In the genomic region with DNA sequence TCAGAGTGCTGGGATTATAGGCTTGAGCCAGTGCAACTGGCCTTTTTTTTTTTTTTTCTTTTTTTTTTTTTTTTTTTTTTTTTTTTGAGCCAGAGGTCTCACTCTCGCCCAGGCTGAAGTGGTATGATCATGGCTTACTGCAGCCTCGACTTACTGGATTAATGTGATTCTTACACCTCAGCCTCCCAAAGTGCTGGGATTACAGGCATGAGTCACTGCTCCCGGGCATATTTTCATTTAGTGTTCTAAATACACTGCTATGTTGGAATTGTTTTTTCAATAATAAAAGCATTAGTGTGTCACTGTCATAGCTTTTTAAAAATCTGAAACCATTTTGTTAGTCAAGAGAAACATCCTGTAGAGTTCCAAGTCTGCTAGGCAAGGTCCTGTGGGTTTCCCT, we compare ENCODE assay signal across 26 cellular contexts. TPM values are rescaled to one million over a fixed set of nuclear protein-coding genes. Genes with fewer than 3 reads are reported as not detected.
A peak's percentile ranks its signal among the peaks of the same experiment; 100 is the strongest.
DNase-seq lines count a peak whose midpoint lies in the region; ATAC-seq, FAIRE-seq and TF ChIP-seq lines count a peak whose summit lies in the region.
"Had no signal": no experiment of that assay in that cellular context is flagged by ENCODE, and none has a peak within 500 bp of the region (broad histone marks: within the 10 kb centered on the region; RNA-seq: fewer than 3 reads in every experiment).

No MANE protein-coding gene starts in this region.

- H3K36me3 Mint-ChIP-seq in astrocyte (ENCODE audit: low read depth, unreplicated experiment) = peaks cover 8% of the 10 kb centered on the region
- H3K36me3 Mint-ChIP-seq in activated CD4-positive, alpha-beta memory T cell treated with anti-CD3 and anti-CD28 coated beads for 36 hours = peaks cover 46% of the 10 kb centered on the region
- peaks cover 74% of the 10 kb centered on the region for H3K36me3 Mint-ChIP-seq in activated CD4-positive, alpha-beta T cell treated with anti-CD3 and anti-CD28 coated beads, Interleukin-2, amount 10 ng/mL, durations not matched to agents 24 days and 14 days (ENCODE audit: low read depth)

- H3K9me3 ChIP-seq in astrocyte (ENCODE audit: insufficient read depth, low read depth, low read length) = no peaks in the 10 kb centered on the region
- H3K9me3 ChIP-seq: heart left ventricle, vagina had no signal

- H4K20me1 ChIP-seq in astrocyte (ENCODE audit: insufficient read depth, low read length) = peaks cover 6% of the 10 kb centered on the region

- peaks cover 27% of the 10 kb centered on the region for H3K36me3 ChIP-seq in astrocyte (ENCODE audit: insufficient read depth, low read length)
- H3K36me3 ChIP-seq: neural progenitor cell had no signal

- no peak for ATAC-seq in HG02678 (IDR thresholded peaks at IDR 0.05; ENCODE audit: unreplicated experiment)
- ATAC-seq: activated naive CD8-positive, alpha-beta T cell treated with anti-CD3 and anti-CD28 coated beads, Interleukin-2, amount 50 U/mL, for 24 hours; heart left ventricle had no signal

- no peaks in the 10 kb centered on the region for H3K9me3 Mint-ChIP-seq in astrocyte (ENCODE audit: unreplicated experiment)
- no peaks in the 10 kb centered on the region for H3K9me3 Mint-ChIP-seq in activated CD4-positive, alpha-beta memory T cell treated with anti-CD3 and anti-CD28 coated beads for 36 hours
- no peaks in the 10 kb centered on the region for H3K9me3 Mint-ChIP-seq in activated CD4-positive, alpha-beta T cell treated with anti-CD3 and anti-CD28 coated beads, Interleukin-2, amount 10 ng/mL, durations not matched to agents 24 days and 14 days
- H3K9me3 Mint-ChIP-seq: activated B cell treated with CpG ODN at 0.5 μM for 24 hours; activated naive CD8-positive, alpha-beta T cell treated with anti-CD3 and anti-CD28 coated beads, Interleukin-2, amount 50 U/mL, for 24 hours; H9; neural progenitor cell had no signal

- no peaks in the 10 kb centered on the region for H3K27me3 ChIP-seq in astrocyte (ENCODE audit: insufficient read depth, low read length)
- H3K27me3 ChIP-seq: cardiac muscle cell, dorsolateral prefrontal cortex, heart left ventricle, neural progenitor cell, vagina had no signal

- H3K27me3 Mint-ChIP-seq in astrocyte (ENCODE audit: low read depth, unreplicated experiment) = no peaks in the 10 kb centered on the region
- H3K27me3 Mint-ChIP-seq in activated CD4-positive, alpha-beta memory T cell treated with anti-CD3 and anti-CD28 coated beads for 36 hours = no peaks in the 10 kb centered on the region
- H3K27me3 Mint-ChIP-seq in activated CD4-positive, alpha-beta T cell treated with anti-CD3 and anti-CD28 coated beads, Interleukin-2, amount 10 ng/mL, durations not matched to agents 24 days and 14 days = no peaks in the 10 kb centered on the region
- H3K27me3 Mint-ChIP-seq: activated B cell treated with CpG ODN at 0.5 μM for 24 hours; activated naive CD8-positive, alpha-beta T cell treated with anti-CD3 and anti-CD28 coated beads, Interleukin-2, amount 50 U/mL, for 24 hours; progenitor cell of endocrine pancreas had no signal

- DNase-seq in A172 (ENCODE audit: low spot score) (peak; percentile 14), HCEC 1CT (peak; percentile 48), astrocyte (ENCODE audit: low read depth) (peak; percentile 31), fibroblast of villous mesenchyme (ENCODE audit: low read depth) (peak; percentile 32), D341Med (ENCODE audit: low spot score) (no peak)
- DNase-seq in activated CD4-positive, alpha-beta memory T cell treated with anti-CD3 and anti-CD28 coated beads for 36 hours = no peak
- DNase-seq in activated CD4-positive, alpha-beta T cell treated with anti-CD3 and anti-CD28 coated beads, Interleukin-2, amount 10 ng/mL, durations not matched to agents 24 days and 14 days = no peak
- DNase-seq: activated B cell treated with CpG ODN at 0.5 μM for 24 hours; activated CD4-positive, alpha-beta T cell treated with anti-CD3 and anti-CD28 coated beads, Interleukin-2, amount 50 U/mL, for 48 hours; activated effector memory CD4-positive, alpha-beta T cell treated with anti-CD3 and anti-CD28 coated beads, Interleukin-2, amount 50 U/mL, for 16 hours; activated naive CD8-positive, alpha-beta T cell treated with anti-CD3 and anti-CD28 coated beads, Interleukin-2, amount 50 U/mL, for 24 hours; Calu3; dorsolateral prefrontal cortex; H9; heart left ventricle; NCI-H1105 treated with DMSO at 0.1 percent for 48 hours; NCI-H2081 treated with DMSO at 0.1 percent for 48 hours; NCI-H774; substantia nigra; T-helper 9 cell had no signal

- no peak for TF ChIP-seq CTCF in astrocyte (IDR thresholded peaks at IDR 0.05; ENCODE audit: insufficient read depth, low read depth, low read length)
- no peak for TF ChIP-seq CTCF in fibroblast of villous mesenchyme (IDR thresholded peaks at IDR 0.05; ENCODE audit: insufficient read depth, low read depth, low read length)

- peak overlapping the region; percentile 31 for H3K4me2 ChIP-seq in astrocyte (ENCODE audit: low read length)
- H3K4me2 ChIP-seq: neural progenitor cell had no signal

- H3K9ac ChIP-seq in astrocyte (ENCODE audit: low read length) = no peak overlapping the region
- H3K9ac ChIP-seq: neural progenitor cell had no signal

- POLR2A ChIA-PET in activated CD4-positive, alpha-beta memory T cell treated with anti-CD3 and anti-CD28 coated beads for 36 hours (lab: Charles Lee) = no interaction called here

- H3K27ac ChIP-seq in astrocyte (ENCODE audit: low read depth, low read length) = peak overlapping the region; percentile 31
- H3K27ac ChIP-seq: C4-2B, cardiac muscle cell, heart left ventricle, neural progenitor cell, vagina had no signal

- no peak overlapping the region for H3K4me3 ChIP-seq in astrocyte (ENCODE audit: insufficient read depth, low read depth, low read length)
- H3K4me3 ChIP-seq in fibroblast of villous mesenchyme (ENCODE audit: low read depth, low read length) = no peak overlapping the region
- H3K4me3 ChIP-seq: cardiac muscle cell, dorsolateral prefrontal cortex, heart left ventricle, neural progenitor cell, vagina had no signal

- no peaks in the 10 kb centered on the region for H3K4me1 Mint-ChIP-seq in astrocyte (ENCODE audit: low read depth, unreplicated experiment)
- no peaks in the 10 kb centered on the region for H3K4me1 Mint-ChIP-seq in activated CD4-positive, alpha-beta memory T cell treated with anti-CD3 and anti-CD28 coated beads for 36 hours (ENCODE audit: low read depth)
- no peaks in the 10 kb centered on the region for H3K4me1 Mint-ChIP-seq in activated CD4-positive, alpha-beta T cell treated with anti-CD3 and anti-CD28 coated beads, Interleukin-2, amount 10 ng/mL, durations not matched to agents 24 days and 14 days
- H3K4me1 Mint-ChIP-seq: activated B cell treated with CpG ODN at 0.5 μM for 24 hours; activated naive CD8-positive, alpha-beta T cell treated with anti-CD3 and anti-CD28 coated beads, Interleukin-2, amount 50 U/mL, for 24 hours; H9; neural progenitor cell had no signal

- H3K4me1 ChIP-seq in astrocyte (ENCODE audit: insufficient read depth, low read length) = no peaks in the 10 kb centered on the region
- H3K4me1 ChIP-seq: heart left ventricle, neural progenitor cell, vagina had no signal

- CTCF ChIA-PET in activated CD4-positive, alpha-beta memory T cell treated with anti-CD3 and anti-CD28 coated beads for 36 hours (lab: Charles Lee) = interaction anchor here (0.6 kb wide), 1 partner anchor 49 kb away, joined by 3 read pairs; no protein-coding TSS in a partner anchor

- no peaks in the 10 kb centered on the region for H3K79me2 ChIP-seq in astrocyte (ENCODE audit: insufficient read depth, low read length)

- no peak overlapping the region for H3K4me3 Mint-ChIP-seq in astrocyte (ENCODE audit: unreplicated experiment)
- H3K4me3 Mint-ChIP-seq in activated CD4-positive, alpha-beta memory T cell treated with anti-CD3 and anti-CD28 coated beads for 36 hours = no peak overlapping the region
- H3K4me3 Mint-ChIP-seq in activated CD4-positive, alpha-beta T cell treated with anti-CD3 and anti-CD28 coated beads, Interleukin-2, amount 10 ng/mL, durations not matched to agents 24 days and 14 days = no peak overlapping the region
- H3K4me3 Mint-ChIP-seq: activated B cell treated with CpG ODN at 0.5 μM for 24 hours; activated naive CD8-positive, alpha-beta T cell treated with anti-CD3 and anti-CD28 coated beads, Interleukin-2, amount 50 U/mL, for 24 hours; H9; neural progenitor cell had no signal

- FAIRE-seq in astrocyte (lab: Jason Lieb, UNC) = no peak

- no peak overlapping the region for H2AFZ ChIP-seq in astrocyte (ENCODE audit: low read depth, low read length)
- H2AFZ ChIP-seq: neural progenitor cell had no signal

- H3K27ac Mint-ChIP-seq in astrocyte (ENCODE audit: unreplicated experiment) = no peak overlapping the region
- no peak overlapping the region for H3K27ac Mint-ChIP-seq in activated CD4-positive, alpha-beta memory T cell treated with anti-CD3 and anti-CD28 coated beads for 36 hours
- no peak overlapping the region for H3K27ac Mint-ChIP-seq in activated CD4-positive, alpha-beta T cell treated with anti-CD3 and anti-CD28 coated beads, Interleukin-2, amount 10 ng/mL, durations not matched to agents 24 days and 14 days
- H3K27ac Mint-ChIP-seq: activated B cell treated with CpG ODN at 0.5 μM for 24 hours; activated naive CD8-positive, alpha-beta T cell treated with anti-CD3 and anti-CD28 coated beads, Interleukin-2, amount 50 U/mL, for 24 hours; neural progenitor cell; progenitor cell of endocrine pancreas had no signal

- intact Hi-C loops in activated CD4-positive, alpha-beta memory T cell treated with anti-CD3 and anti-CD28 coated beads for 36 hours (cut with micrococcal nuclease) = no loop called here
- intact Hi-C loops in activated CD4-positive, alpha-beta T cell treated with anti-CD3 and anti-CD28 coated beads, Interleukin-2, amount 10 ng/mL, durations not matched to agents 24 days and 14 days (cut with micrococcal nuclease) = no loop called here

RNA-seq across cellular contexts. Expression of gene NDE1, which starts 40.3 kb away (rescaled TPM):
- total RNA-seq in A172 (2014; rRNA removed; shearing (Covaris generic)) = 47.5 and 55.9 TPM in 2 replicates
- total RNA-seq in astrocyte = 27.6 and 31.4 TPM in 2 replicates
- total RNA-seq in fibroblast of villous mesenchyme = 38.3 and 43.2 TPM in 2 replicates
- 100 to 1,000 TPM; 117 to 119 TPM for total RNA-seq in activated CD4-positive, alpha-beta memory T cell treated with anti-CD3 and anti-CD28 coated beads for 36 hours
- 85.4 and 85.8 TPM in 2 replicates for total RNA-seq in activated CD4-positive, alpha-beta T cell treated with anti-CD3 and anti-CD28 coated beads, Interleukin-2, amount 10 ng/mL, durations not matched to agents 24 days and 14 days

RNA-seq across cellular contexts. Expression of gene MARF1, which starts 47.3 kb away (rescaled TPM):
- 6.4 and 8.9 TPM in 2 replicates for total RNA-seq in A172 (2014; rRNA removed; shearing (Covaris generic))
- total RNA-seq in astrocyte = 46.0 and 47.4 TPM in 2 replicates
- total RNA-seq in fibroblast of villous mesenchyme = 14.5 and 14.7 TPM in 2 replicates
- 10 to 100 TPM; 61.9 to 62.6 TPM for total RNA-seq in activated CD4-positive, alpha-beta memory T cell treated with anti-CD3 and anti-CD28 coated beads for 36 hours
- total RNA-seq in activated CD4-positive, alpha-beta T cell treated with anti-CD3 and anti-CD28 coated beads, Interleukin-2, amount 10 ng/mL, durations not matched to agents 24 days and 14 days = 55.6 and 56.2 TPM in 2 replicates

Comparison
In these comparisons a context has a peak if more than half of its experiments do, and no peak if none do; other contexts are left out.
1. DNase-seq: peak in A172 (single experiment), HCEC 1CT (single experiment), astrocyte (single experiment) and fibroblast of villous mesenchyme (single experiment); none in activated CD4-positive, alpha-beta memory T cell treated with anti-CD3 and anti-CD28 coated beads for 36 hours (single experiment), D341Med (single experiment) and activated CD4-positive, alpha-beta T cell treated with anti-CD3 and anti-CD28 coated beads, Interleukin-2, amount 10 ng/mL, durations not matched to agents 24 days and 14 days (single experiment).